In genomic region chr3:4322635-4323034, GRCh38 we compare ENCODE assay signal across 13 cellular contexts. TPM values are rescaled to one million over a fixed set of nuclear protein-coding genes. Genes with fewer than 3 reads are reported as not detected.
A peak's percentile ranks its signal among the peaks of the same experiment; 100 is the strongest.
DNase-seq lines count a peak whose midpoint lies in the region; ATAC-seq and TF ChIP-seq lines count a peak whose summit lies in the region.
"Had no signal": no experiment of that assay in that cellular context is flagged by ENCODE, and none has a peak within 500 bp of the region (broad histone marks: within the 10 kb centered on the region; RNA-seq: fewer than 3 reads in every experiment).

No MANE protein-coding gene starts in this region.

- no peak overlapping the region for H3K4me2 ChIP-seq in fibroblast of lung (ENCODE audit: extremely low read depth, insufficient read depth, low read length)

- no peak overlapping the region for H3K4me3 Mint-ChIP-seq in Calu3 (ENCODE audit: low read depth, unreplicated experiment)
- H3K4me3 Mint-ChIP-seq: activated CD8-positive, alpha-beta T cell treated with anti-CD3 and anti-CD28 coated beads for 36 hours; activated naive CD8-positive, alpha-beta T cell; T-cell had no signal

- no TSS peak for BruUV-seq in Calu3 (replicated peaks; lab: Mats Ljungman, UMichigan)

- CTCF ChIA-PET in Calu3 (lab: Charles Lee), result no interaction called here

- H2AFZ ChIP-seq in fibroblast of lung (ENCODE audit: low read length), result no peak overlapping the region

- H4K20me1 ChIP-seq in fibroblast of lung (ENCODE audit: control insufficient read depth, extremely low read depth, insufficient read depth, low read length), result no peaks in the 10 kb centered on the region

- DNase-seq in left ventricle myocardium superior (no peak), left ventricle myocardium inferior (no peak), OCI-M1 (lab: John Stamatoyannopoulos, UW) (peak; percentile 90), fibroblast of lung (ENCODE audit: low read depth in 2 of 2) (peak; percentile 28 to 97), midbrain (lab: John Stamatoyannopoulos, UW) (no peak), Calu3 (no peak)
- no peak for DNase-seq in effector memory CD4-positive, alpha-beta T cell
- DNase-seq: activated CD8-positive, alpha-beta T cell treated with anti-CD3 and anti-CD28 coated beads for 36 hours; NCI-H524; T-cell; testis had no signal

- no peaks in the 10 kb centered on the region for H3K4me1 Mint-ChIP-seq in Calu3 (ENCODE audit: low read depth, unreplicated experiment)

- H3K4me3 ChIP-seq in left ventricle myocardium inferior, result no peak overlapping the region
- H3K4me3 ChIP-seq in fibroblast of lung (replicated peaks in 1 of 4; ENCODE audit: control extremely low read depth in 1 of 4, insufficient read depth in 1 of 4, low read depth in 3 of 4, low read length in 4 of 4), result no peak overlapping the region
- no peak overlapping the region for H3K4me3 ChIP-seq in effector memory CD4-positive, alpha-beta T cell (ENCODE audit: insufficient read depth, low read depth, low read length, poor library complexity, severe bottlenecking)
- H3K4me3 ChIP-seq: testis had no signal

- intact Hi-C loops in left ventricle myocardium superior (cut with micrococcal nuclease) (no loop called here), left ventricle myocardium inferior (cut with micrococcal nuclease) (no loop called here), Calu3 (cut with micrococcal nuclease; ENCODE audit: unreplicated experiment) (no loop called here)

- no peaks in the 10 kb centered on the region for H3K36me3 ChIP-seq in left ventricle myocardium inferior
- H3K36me3 ChIP-seq in fibroblast of lung (ENCODE audit: control insufficient read depth, insufficient read depth, low read length), result no peaks in the 10 kb centered on the region
- no peaks in the 10 kb centered on the region for H3K36me3 ChIP-seq in effector memory CD4-positive, alpha-beta T cell (ENCODE audit: control insufficient read depth, insufficient read depth, low read length)

- ATAC-seq in left ventricle myocardium superior (peak; percentile 26), GM18858 (IDR thresholded peaks at IDR 0.05; ENCODE audit: unreplicated experiment) (no peak)
- ATAC-seq: activated CD8-positive, alpha-beta T cell treated with anti-CD3 and anti-CD28 coated beads for 36 hours; T-cell had no signal

- TF ChIP-seq CTCF in left ventricle myocardium inferior (IDR thresholded peaks at IDR 0.05; ENCODE audit: borderline replicate concordance) (no peak), fibroblast of lung (conservative IDR thresholded peaks at IDR 0.05 in 1 of 2, IDR thresholded peaks at IDR 0.05 in 1 of 2; ENCODE audit: low read depth in 1 of 2, low read length in 2 of 2) (no peak), Calu3 (IDR thresholded peaks at IDR 0.05; ENCODE audit: unreplicated experiment) (no peak)

- H3K36me3 Mint-ChIP-seq in Calu3 (ENCODE audit: insufficient read depth, unreplicated experiment), result no peaks in the 10 kb centered on the region

- peaks cover 12% of the 10 kb centered on the region for H3K4me1 ChIP-seq in left ventricle myocardium inferior
- peaks cover 4% of the 10 kb centered on the region for H3K4me1 ChIP-seq in fibroblast of lung (ENCODE audit: control insufficient read depth, extremely low read depth, insufficient read depth, low read length)
- no peaks in the 10 kb centered on the region for H3K4me1 ChIP-seq in effector memory CD4-positive, alpha-beta T cell (ENCODE audit: control insufficient read depth, insufficient read depth, low read length, poor library complexity, severe bottlenecking)
- H3K4me1 ChIP-seq: testis had no signal

- peaks cover 7% of the 10 kb centered on the region for H3K9me3 ChIP-seq in left ventricle myocardium inferior (replicated peaks)
- no peaks in the 10 kb centered on the region for H3K9me3 ChIP-seq in fibroblast of lung (ENCODE audit: control insufficient read depth, insufficient read depth, low read depth, low read length)
- no peaks in the 10 kb centered on the region for H3K9me3 ChIP-seq in effector memory CD4-positive, alpha-beta T cell (ENCODE audit: control insufficient read depth, low read length)
- H3K9me3 ChIP-seq: testis had no signal

- no peak overlapping the region for H3K27ac ChIP-seq in left ventricle myocardium inferior (replicated peaks)
- H3K27ac ChIP-seq in fibroblast of lung (ENCODE audit: insufficient read depth, low read length), result no peak overlapping the region
- no peak overlapping the region for H3K27ac ChIP-seq in effector memory CD4-positive, alpha-beta T cell (ENCODE audit: insufficient read depth, low read length, poor library complexity, severe bottlenecking)
- H3K27ac ChIP-seq: testis had no signal

- no peak overlapping the region for H3K27ac Mint-ChIP-seq in Calu3 (ENCODE audit: unreplicated experiment)
- H3K27ac Mint-ChIP-seq: activated CD8-positive, alpha-beta T cell treated with anti-CD3 and anti-CD28 coated beads for 36 hours; activated naive CD8-positive, alpha-beta T cell; T-cell had no signal

- H3K27me3 ChIP-seq in left ventricle myocardium inferior (ENCODE audit: low read depth), result no peaks in the 10 kb centered on the region
- H3K27me3 ChIP-seq in fibroblast of lung (ENCODE audit: control insufficient read depth, insufficient read depth, low read length), result no peaks in the 10 kb centered on the region
- no peaks in the 10 kb centered on the region for H3K27me3 ChIP-seq in effector memory CD4-positive, alpha-beta T cell (replicated peaks; ENCODE audit: control insufficient read depth, insufficient read depth, low read length, poor library complexity, severe bottlenecking)
- H3K27me3 ChIP-seq: testis had no signal

- no peaks in the 10 kb centered on the region for H3K27me3 Mint-ChIP-seq in Calu3 (ENCODE audit: unreplicated experiment)
- H3K27me3 Mint-ChIP-seq: activated CD8-positive, alpha-beta T cell treated with anti-CD3 and anti-CD28 coated beads for 36 hours; activated naive CD8-positive, alpha-beta T cell; T-cell had no signal

- no peak overlapping the region for H3K9ac ChIP-seq in fibroblast of lung (ENCODE audit: insufficient read depth, low read length)

- H3K79me2 ChIP-seq in fibroblast of lung (ENCODE audit: control insufficient read depth, insufficient read depth, low read length), result no peaks in the 10 kb centered on the region

- H3K9me3 Mint-ChIP-seq in Calu3 (ENCODE audit: low read depth, unreplicated experiment), result no peaks in the 10 kb centered on the region

RNA-seq across cellular contexts. Expression of gene SETMAR, which starts 19.5 kb away (rescaled TPM):
- total RNA-seq in left ventricle myocardium superior, result 14.6 TPM
- total RNA-seq in left ventricle myocardium inferior, result 16.6 TPM
- total RNA-seq in fibroblast of lung, result 13.9 and 14.1 TPM in 2 replicates
- 12.3 and 14.7 TPM in 2 replicates for polyA plus RNA-seq in fibroblast of lung
- 8.9 and 11.8 TPM in 2 replicates for polyA plus RNA-seq in fibroblast of lung (2012)
- polyA minus RNA-seq in fibroblast of lung (ENCODE audit: low replicate concordance), result 6.0 TPM in 1 of 2 replicates, not detected in the other
- 7.8 and 10.4 TPM in 2 replicates for total RNA-seq in Calu3 (2022)

Comparison
In these comparisons a context has a peak if more than half of its experiments do, and no peak if none do; other contexts are left out.
1. DNase-seq: peak in OCI-M1 (single experiment) and fibroblast of lung (2 of 2); none in left ventricle myocardium superior (single experiment), left ventricle myocardium inferior (single experiment), midbrain (single experiment), effector memory CD4-positive, alpha-beta T cell (0 of 3) and Calu3 (single experiment).